In genomic region chr19:18386543-18387251, GRCh38 we compare ENCODE assay signal across 6 cellular contexts. TPM values are rescaled to one million over a fixed set of nuclear protein-coding genes. Genes with fewer than 3 reads are reported as not detected.
DNase-seq lines count a peak whose midpoint lies in the region; ATAC-seq, FAIRE-seq and TF ChIP-seq lines count a peak whose summit lies in the region.

No MANE protein-coding gene starts in this region.

- BruUV-seq in GM12878 (replicated peaks; lab: Mats Ljungman, UMichigan), result TSS peak; percentile 86

- no peak for TF ChIP-seq POLR2A in GM12878 (IDR thresholded peaks at IDR 0.05; ENCODE audit: low read depth, low read length)

- H3K27ac ChIP-seq in GM12878 (ENCODE audit: control insufficient read depth, insufficient read depth) (no peak overlapping the region), muscle layer of colon (ENCODE audit: low read depth, low read length) (peak overlapping the region; percentile 23)

- RAD21 ChIA-PET in GM12878 (lab: Charles Lee; ENCODE audit: unreplicated experiment), result interaction anchor here (0.9 to 5.5 kb wide), 4 partner anchors 23 to 64 kb away, joined by 3 to 63 read pairs (median 4); partner anchors contain the start of gene LSM4

- no peak for ATAC-seq in GM12878
- ATAC-seq in HG03025 (IDR thresholded peaks at IDR 0.05; ENCODE audit: low FRiP score, unreplicated experiment), result no peak

- H2AFZ ChIP-seq in GM12878 (ENCODE audit: control insufficient read depth, low read depth, low read length), result no peak overlapping the region

- 0 out of 2 replicates have a peak overlapping the region, but pooled peaks have one; percentile 5 for H3K4me3 ChIP-seq in GM12878
- H3K4me3 ChIP-seq in muscle layer of colon (ENCODE audit: low read depth in 1 of 2, low read length in 2 of 2), result no peak overlapping the region

- DNase-seq in DMS53 treated with DMSO at 0.1 percent for 48 hours (lab: John Stamatoyannopoulos, UW; ENCODE audit: unreplicated experiment) (peak; percentile 25), GM12878 (ENCODE audit: low read depth, low spot score) (no peak), T-helper 2 cell (no peak), NCI-H187 (lab: John Stamatoyannopoulos, UW) (no peak)

- TF ChIP-seq EP300 in GM12878 (IDR thresholded peaks at IDR 0.05; ENCODE audit: borderline replicate concordance in 1 of 2, control insufficient read depth in 1 of 2, low read depth in 2 of 2, low read length in 2 of 2), result no peak

- peaks cover 8% of the 10 kb centered on the region for H3K4me1 ChIP-seq in GM12878 (ENCODE audit: control insufficient read depth, insufficient read depth, low read length)
- H3K4me1 ChIP-seq in muscle layer of colon (ENCODE audit: insufficient read depth, low read length), result peaks cover 6% of the 10 kb centered on the region

- CTCF ChIA-PET in GM12878 (lab: Yijun Ruan, JAX), result interaction anchor here (1.3 to 9.4 kb wide), 9 partner anchors 10 to 107 kb away, joined by 4 to 144 read pairs (median 11); partner anchors contain the start of gene LRRC25

- no peaks in the 10 kb centered on the region; the same call in 2 of the 3 replicates for H3K9me3 ChIP-seq in GM12878 (replicated peaks; ENCODE audit: control insufficient read depth, insufficient read depth, low read length)
- no peaks in the 10 kb centered on the region for H3K9me3 ChIP-seq in muscle layer of colon (ENCODE audit: low read length)

- TF ChIP-seq CTCF in GM12878 (IDR thresholded peaks at IDR 0.05 in 2 of 3, conservative IDR thresholded peaks at IDR 0.05 in 1 of 3; ENCODE audit: control insufficient read depth in 2 of 3, extremely low read depth in 1 of 3, insufficient read depth in 1 of 3, low read depth in 3 of 3, low read length in 3 of 3), result no peak

- POLR2A ChIA-PET in GM12878 (lab: Charles Lee), result interaction anchor here (2.5 kb wide), 1 partner anchor 12 kb away, joined by 15 read pairs; no protein-coding TSS in a partner anchor

- no peak overlapping the region for H3K4me2 ChIP-seq in GM12878 (ENCODE audit: control insufficient read depth, insufficient read depth)

- no peak for TF ChIP-seq RAD21 in GM12878 (IDR thresholded peaks at IDR 0.05; ENCODE audit: insufficient read depth, low read depth, low read length)

- H3K36me3 ChIP-seq in GM12878 (ENCODE audit: control insufficient read depth in 2 of 2, insufficient read depth in 2 of 2, low read length in 1 of 2) (no peaks in the 10 kb centered on the region), muscle layer of colon (ENCODE audit: insufficient read depth, low read length) (no peaks in the 10 kb centered on the region)

- H3K79me2 ChIP-seq in GM12878 (ENCODE audit: control insufficient read depth, insufficient read depth, low read length), result no peaks in the 10 kb centered on the region

- FAIRE-seq in GM12878 (lab: Jason Lieb, UNC), result no peak

- H3K9ac ChIP-seq in GM12878 (ENCODE audit: control insufficient read depth, insufficient read depth, low read length) (no peak overlapping the region), muscle layer of colon (ENCODE audit: low read length) (peak overlapping the region; percentile 44)

- 87% methylated on average over 13 of the region's 13 CpGs for whole genome bisulfite sequencing in GM12878 (ENCODE audit: insufficient coverage, insufficient replicate concordance, low lambda C conversion rate, missing lambda C conversion rate)

- in situ Hi-C loops in GM12878 (cut with MboI), result no loop called here

- intact Hi-C loops in GM12878 (cut with micrococcal nuclease; ENCODE audit: unreplicated experiment), result no loop called here

- no peaks in the 10 kb centered on the region for H4K20me1 ChIP-seq in GM12878 (ENCODE audit: control insufficient read depth, insufficient read depth)

- SMC1A ChIA-PET in GM12878 (lab: Charles Lee; ENCODE audit: uncharacterized antibody, unreplicated experiment), result interaction anchor here (1.3 to 4.7 kb wide), 5 partner anchors 15 to 37 kb away, joined by 4 to 60 read pairs (median 5); partner anchors contain the start of gene SSBP4

- H3K27me3 ChIP-seq in GM12878 (replicated peaks in 1 of 2; ENCODE audit: control insufficient read depth in 2 of 2, insufficient read depth in 2 of 2, low read length in 1 of 2) (peaks cover 0 to 3% of the 10 kb centered on the region in 2 experiments; a peak in 3 of 4 replicates), muscle layer of colon (ENCODE audit: control insufficient read depth in 1 of 2, insufficient read depth in 2 of 2, low read length in 2 of 2) (peaks cover 0 to 5% of the 10 kb centered on the region in 2 donors)

RNA-seq across cellular contexts. Expression of gene GDF15, which starts 0.7 kb away (rescaled TPM):
- 4.5 and 5.8 TPM in 2 replicates for total RNA-seq in GM12878 (2013; cell fraction: nucleolus; rRNA removed)
- total RNA-seq in GM12878 (2014; rRNA removed), result 1.4 and 1.8 TPM in 2 replicates
- 0.31 and 0.60 TPM in 2 replicates for total RNA-seq in GM12878 (2014; rRNA removed; fragmentation: Illumina TruSeq; extraction: Trizol)
- total RNA-seq in GM12878 (2021), result 1.6 and 2.2 TPM in 2 replicates
- polyA plus RNA-seq in GM12878 (2011; ENCODE audit: low read depth), result 0.97 TPM
- polyA plus RNA-seq in GM12878 (2011; rRNA removed), result 0.22 and 0.46 TPM in 2 replicates
- polyA plus RNA-seq in GM12878 (2011; cell fraction: cytosol; rRNA removed), result 2.1 and 2.2 TPM in 2 replicates
- polyA plus RNA-seq in GM12878 (2011; cell fraction: nucleus; rRNA removed), result 3.2 and 4.0 TPM in 2 replicates
- 3.5 and 6.0 TPM in 2 replicates for polyA plus RNA-seq in GM12878 (2012)
- polyA plus RNA-seq in GM12878 (2014; fragmentation: Illumina TruSeq; extraction: Trizol), result 0.29 and 0.92 TPM in 2 replicates
- under 1 TPM in 1 of 2 experiments, not detected in 1; 0.11 TPM for polyA plus RNA-seq in GM12878 (2014; fragmentation: Nextera tagmentation; extraction: Ambion mirVana)
- polyA plus RNA-seq in GM12878 (2014; rRNA removed), result 1.4 and 1.6 TPM in 2 replicates
- polyA plus RNA-seq in GM12878 (2016; fragmentation: Nextera tagmentation; extraction: Ambion mirVana), result 1 to 10 TPM; 2.8 to 3.6 TPM
- polyA minus RNA-seq in GM12878 (2011; rRNA and poly(A)+ RNA removed), result 1.6 TPM in 1 of 2 replicates, not detected in the other
- polyA minus RNA-seq in GM12878 (2011; cell fraction: cytosol; rRNA and poly(A)+ RNA removed), result 2.8 and 7.8 TPM in 2 replicates
- 1.6 and 2.2 TPM in 2 replicates for polyA minus RNA-seq in GM12878 (2011; cell fraction: nucleus; rRNA and poly(A)+ RNA removed)

RNA-seq across cellular contexts. Expression of gene LRRC25, which starts 10.7 kb away (rescaled TPM):
- total RNA-seq in GM12878 (2013; cell fraction: nucleolus; rRNA removed), result 14.5 and 19.3 TPM in 2 replicates
- total RNA-seq in GM12878 (2014; rRNA removed) (2.5 and 2.9 TPM in 2 replicates), GM12878 (2014; rRNA removed; fragmentation: Illumina TruSeq; extraction: Trizol) (1.1 TPM in 2 replicates), GM12878 (2021) (2.7 TPM in 2 replicates)
- polyA plus RNA-seq in GM12878 (2011; ENCODE audit: low read depth), result 1.6 TPM
- polyA plus RNA-seq in GM12878 (2011; rRNA removed) (0.19 and 0.38 TPM in 2 replicates), GM12878 (2014; fragmentation: Illumina TruSeq; extraction: Trizol) (1.00 and 1.3 TPM in 2 replicates), GM12878 (2014; fragmentation: Nextera tagmentation; extraction: Ambion mirVana) (under 1 TPM; 0.50 to 0.53 TPM), GM12878 (2014; rRNA removed) (2.1 and 2.7 TPM in 2 replicates), GM12878 (2016; fragmentation: Nextera tagmentation; extraction: Ambion mirVana) (1 to 10 TPM; 1.2 to 1.6 TPM)
- polyA plus RNA-seq in GM12878 (2011; cell fraction: cytosol; rRNA removed), result 0.55 and 0.87 TPM in 2 replicates
- 0.24 and 0.42 TPM in 2 replicates for polyA plus RNA-seq in GM12878 (2011; cell fraction: nucleus; rRNA removed)
- polyA plus RNA-seq in GM12878 (2012), result 4.1 and 4.9 TPM in 2 replicates
- 0.44 and 1.1 TPM in 2 replicates for polyA minus RNA-seq in GM12878 (2011; rRNA and poly(A)+ RNA removed)
- 0.67 TPM in 1 of 2 replicates, not detected in the other for polyA minus RNA-seq in GM12878 (2011; cell fraction: cytosol; rRNA and poly(A)+ RNA removed)
- polyA minus RNA-seq in GM12878 (2011; cell fraction: nucleus; rRNA and poly(A)+ RNA removed), result 0.73 and 0.86 TPM in 2 replicates

RNA-seq across cellular contexts. Expression of gene SSBP4, which starts 32.5 kb away (rescaled TPM):
- 40.3 and 49.5 TPM in 2 replicates for total RNA-seq in GM12878 (2013; cell fraction: nucleolus; rRNA removed)
- 91.4 and 122 TPM in 2 replicates for total RNA-seq in GM12878 (2014; rRNA removed)
- 32.9 and 39.5 TPM in 2 replicates for total RNA-seq in GM12878 (2014; rRNA removed; fragmentation: Illumina TruSeq; extraction: Trizol)
- 131 and 150 TPM in 2 replicates for total RNA-seq in GM12878 (2021)
- polyA plus RNA-seq in GM12878 (2011; ENCODE audit: low read depth), result 12.2 TPM
- polyA plus RNA-seq in GM12878 (2011; rRNA removed), result 11.5 and 19.0 TPM in 2 replicates
- polyA plus RNA-seq in GM12878 (2011; cell fraction: cytosol; rRNA removed), result 23.2 and 39.7 TPM in 2 replicates
- polyA plus RNA-seq in GM12878 (2011; cell fraction: nucleus; rRNA removed), result 104 and 142 TPM in 2 replicates
- polyA plus RNA-seq in GM12878 (2012), result 52.3 and 55.4 TPM in 2 replicates
- polyA plus RNA-seq in GM12878 (2014; fragmentation: Illumina TruSeq; extraction: Trizol), result 7.1 and 22.5 TPM in 2 replicates
- 1 to 10 TPM in 1 of 2 experiments, under 1 TPM in 1; 0.37 to 6.6 TPM for polyA plus RNA-seq in GM12878 (2014; fragmentation: Nextera tagmentation; extraction: Ambion mirVana)
- polyA plus RNA-seq in GM12878 (2014; rRNA removed), result 98.3 and 119 TPM in 2 replicates
- polyA plus RNA-seq in GM12878 (2016; fragmentation: Nextera tagmentation; extraction: Ambion mirVana), result 10 to 100 TPM; 38.3 to 58.5 TPM
- 4.2 and 21.6 TPM in 2 replicates for polyA minus RNA-seq in GM12878 (2011; rRNA and poly(A)+ RNA removed)
- polyA minus RNA-seq in GM12878 (2011; cell fraction: cytosol; rRNA and poly(A)+ RNA removed), result 20.1 and 26.7 TPM in 2 replicates
- 23.2 and 48.4 TPM in 2 replicates for polyA minus RNA-seq in GM12878 (2011; cell fraction: nucleus; rRNA and poly(A)+ RNA removed)

RNA-seq across cellular contexts. Expression of gene PGPEP1, which starts 46.3 kb away (rescaled TPM):
- total RNA-seq in GM12878 (2013; cell fraction: nucleolus; rRNA removed), result 50.5 and 53.8 TPM in 2 replicates
- total RNA-seq in GM12878 (2014; rRNA removed) (14.6 and 15.5 TPM in 2 replicates), GM12878 (2014; rRNA removed; fragmentation: Illumina TruSeq; extraction: Trizol) (22.8 and 25.1 TPM in 2 replicates), GM12878 (2021) (37.9 and 39.4 TPM in 2 replicates)
- polyA plus RNA-seq in GM12878 (2011; ENCODE audit: low read depth), result 15.9 TPM
- polyA plus RNA-seq in GM12878 (2011; rRNA removed) (21.4 and 33.7 TPM in 2 replicates), GM12878 (2014; fragmentation: Illumina TruSeq; extraction: Trizol) (11.3 and 14.4 TPM in 2 replicates), GM12878 (2014; fragmentation: Nextera tagmentation; extraction: Ambion mirVana) (10 to 100 TPM; 13.8 to 13.9 TPM), GM12878 (2014; rRNA removed) (18.2 and 20.7 TPM in 2 replicates), GM12878 (2016; fragmentation: Nextera tagmentation; extraction: Ambion mirVana) (10 to 100 TPM; 15.9 to 20.5 TPM)
- 31.7 and 40.5 TPM in 2 replicates for polyA plus RNA-seq in GM12878 (2011; cell fraction: cytosol; rRNA removed)
- 39.9 and 44.3 TPM in 2 replicates for polyA plus RNA-seq in GM12878 (2011; cell fraction: nucleus; rRNA removed)
- polyA plus RNA-seq in GM12878 (2012), result 21.5 and 32.3 TPM in 2 replicates
- polyA minus RNA-seq in GM12878 (2011; rRNA and poly(A)+ RNA removed), result 61.1 and 73.8 TPM in 2 replicates
- polyA minus RNA-seq in GM12878 (2011; cell fraction: cytosol; rRNA and poly(A)+ RNA removed), result 14.3 and 17.2 TPM in 2 replicates
- polyA minus RNA-seq in GM12878 (2011; cell fraction: nucleus; rRNA and poly(A)+ RNA removed), result 14.3 and 22.0 TPM in 2 replicates

RNA-seq across cellular contexts. Expression of gene ISYNA1, which starts 51.2 kb away (rescaled TPM):
- 8.2 and 8.9 TPM in 2 replicates for total RNA-seq in GM12878 (2013; cell fraction: nucleolus; rRNA removed)
- 9.9 and 12.3 TPM in 2 replicates for total RNA-seq in GM12878 (2014; rRNA removed)
- 4.9 and 5.3 TPM in 2 replicates for total RNA-seq in GM12878 (2014; rRNA removed; fragmentation: Illumina TruSeq; extraction: Trizol)
- total RNA-seq in GM12878 (2021), result 37.0 and 38.8 TPM in 2 replicates
- polyA plus RNA-seq in GM12878 (2011; ENCODE audit: low read depth), result 12.5 TPM
- 0.78 and 1.9 TPM in 2 replicates for polyA plus RNA-seq in GM12878 (2011; rRNA removed)
- 2.0 and 3.0 TPM in 2 replicates for polyA plus RNA-seq in GM12878 (2011; cell fraction: cytosol; rRNA removed)
- 19.2 and 23.0 TPM in 2 replicates for polyA plus RNA-seq in GM12878 (2011; cell fraction: nucleus; rRNA removed)
- polyA plus RNA-seq in GM12878 (2012), result 23.2 and 24.0 TPM in 2 replicates
- 2.5 and 3.8 TPM in 2 replicates for polyA plus RNA-seq in GM12878 (2014; fragmentation: Illumina TruSeq; extraction: Trizol)
- 1 to 10 TPM; 2.8 to 6.3 TPM for polyA plus RNA-seq in GM12878 (2014; fragmentation: Nextera tagmentation; extraction: Ambion mirVana)
- 33.0 and 37.8 TPM in 2 replicates for polyA plus RNA-seq in GM12878 (2014; rRNA removed)
- polyA plus RNA-seq in GM12878 (2016; fragmentation: Nextera tagmentation; extraction: Ambion mirVana), result 10 to 100 TPM; 12.0 to 12.5 TPM
- polyA minus RNA-seq in GM12878 (2011; rRNA and poly(A)+ RNA removed), result 0.59 and 2.4 TPM in 2 replicates
- polyA minus RNA-seq in GM12878 (2011; cell fraction: cytosol; rRNA and poly(A)+ RNA removed), result 1.1 and 5.1 TPM in 2 replicates
- polyA minus RNA-seq in GM12878 (2011; cell fraction: nucleus; rRNA and poly(A)+ RNA removed), result 2.3 and 5.6 TPM in 2 replicates
